Comparison of ENCODE assay signal across 7 cellular contexts in genomic region chr15:80072285-80072684, GRCh38. TPM values are rescaled to one million over a fixed set of nuclear protein-coding genes. Genes with fewer than 3 reads are reported as not detected.
A peak's percentile ranks its signal among the peaks of the same experiment; 100 is the strongest.
DNase-seq lines count a peak whose midpoint lies in the region; ATAC-seq, FAIRE-seq and TF ChIP-seq lines count a peak whose summit lies in the region.

No MANE protein-coding gene starts in this region.

- DNase-seq in GM10248 (ENCODE audit: extremely low spot score) (peak; percentile 46), HAP-1 (ENCODE audit: low spot score in 2 of 2) (peak; percentile 61 to 100), LoVo (ENCODE audit: low spot score) (peak; percentile 93), Panc1 (ENCODE audit: low read depth, low spot score) (peak; percentile 82), cerebellar nuclear complex (lab: John Stamatoyannopoulos, UW) (peak; percentile 74 to 94), kidney (no peak)
- DNase-seq in stimulated activated naive CD8-positive, alpha-beta T cell treated with anti-CD3 and anti-CD28 coated beads, Interleukin-15, Interleukin-2, amounts not matched to agents 100 U/mL and 50 U/mL, for 24 hours = no peak

- no peak for TF ChIP-seq CTCF in GM10248 (IDR thresholded peaks at IDR 0.05; ENCODE audit: control extremely low read depth, extremely low read depth, low read depth, missing control alignments)
- TF ChIP-seq CTCF in Panc1 (IDR thresholded peaks at IDR 0.05) = no peak
- TF ChIP-seq CTCF in kidney (IDR thresholded peaks at IDR 0.05; ENCODE audit: borderline replicate concordance, extremely low read depth, insufficient read depth) = no peak

- no peaks in the 10 kb centered on the region for H3K27me3 ChIP-seq in HAP-1 (ENCODE audit: low read depth)
- H3K27me3 ChIP-seq in Panc1 (ENCODE audit: control insufficient read depth, insufficient read depth, low read length) = no peaks in the 10 kb centered on the region

- FAIRE-seq in kidney (lab: Jason Lieb, UNC) = peak; percentile 98

- intact Hi-C loops in Panc1 (cut with micrococcal nuclease; ENCODE audit: unreplicated experiment) = no loop called here
- intact Hi-C loops in kidney (cut with DNase I) = no loop called here

- H3K4me1 ChIP-seq in HAP-1 (peaks cover 82% of the 10 kb centered on the region), Panc1 (ENCODE audit: control insufficient read depth, insufficient read depth, low read length) (peaks cover 44% of the 10 kb centered on the region), kidney (ENCODE audit: control insufficient read depth in 1 of 2, insufficient read depth in 1 of 2, low read depth in 1 of 2, low read length in 2 of 2) (peaks cover 10 to 28% of the 10 kb centered on the region in 2 donors)

- ATAC-seq in Panc1 = peak; percentile 97
- peak; percentile 95 for ATAC-seq in stimulated activated naive CD8-positive, alpha-beta T cell treated with anti-CD3 and anti-CD28 coated beads, Interleukin-15, Interleukin-2, amounts not matched to agents 100 U/mL and 50 U/mL, for 24 hours

- H3K36me3 ChIP-seq in HAP-1 (replicated peaks) = no peaks in the 10 kb centered on the region
- H3K36me3 ChIP-seq in Panc1 (ENCODE audit: control insufficient read depth, insufficient read depth, low read length) = 0 out of 2 replicates have a peak, but pooled peaks cover 3% of the 10 kb centered on the region
- H3K36me3 ChIP-seq in kidney (ENCODE audit: control insufficient read depth in 1 of 2, insufficient read depth in 2 of 2, low read length in 2 of 2) = no peaks in the 10 kb centered on the region

- H3K9me3 ChIP-seq in HAP-1 (no peaks in the 10 kb centered on the region), Panc1 (ENCODE audit: control insufficient read depth, insufficient read depth, low read depth, low read length) (no peaks in the 10 kb centered on the region), kidney (ENCODE audit: control insufficient read depth in 1 of 2, low read length in 2 of 2) (no peaks in the 10 kb centered on the region)

- H3K27ac ChIP-seq in Panc1 (ENCODE audit: low read length) (peak overlapping the region; percentile 76), kidney (ENCODE audit: low read depth in 2 of 2, low read length in 2 of 2) (no peak overlapping the region)

- POLR2A ChIA-PET in GM10248 (lab: Yijun Ruan, JAX) (interaction anchor here (0.6 to 1.0 kb wide), 4 partner anchors 9 to 166 kb away, joined by 3 read pairs; partner anchors contain the start of gene ZFAND6), Panc1 (lab: Charles Lee) (interaction anchor here (0.6 kb wide), 1 partner anchor 108 kb away, joined by 3 read pairs; no protein-coding TSS in a partner anchor)

- H3K9ac ChIP-seq in kidney (ENCODE audit: low read length in 2 of 2) = no peak overlapping the region

- BruUV-seq in Panc1 (replicated peaks; lab: Mats Ljungman, UMichigan) = no TSS peak

- in situ Hi-C loops in HAP-1 (cut with MboI; ENCODE audit: low sequenced_read_pairs) (no loop called here), Panc1 (cut with HindIII; ENCODE audit: low pct_unique_long_range_greater_than_20kb, low sequenced_read_pairs) (no loop called here)

- H3K4me3 ChIP-seq in HAP-1 = peak overlapping the region; percentile 38
- peak overlapping the region; percentile 40 to 43; a peak in 3 of 4 replicates for H3K4me3 ChIP-seq in Panc1 (ENCODE audit: low read depth in 2 of 2, low read length in 2 of 2)
- peak overlapping the region; percentile 61 to 73 for H3K4me3 ChIP-seq in kidney (ENCODE audit: low read length in 2 of 2)

- CTCF ChIA-PET in GM10248 (lab: Yijun Ruan, JAX) (interaction anchor here (1.3 to 1.5 kb wide), 3 partner anchors 9 to 176 kb away, joined by 4 to 8 read pairs (median 6); no protein-coding TSS in a partner anchor), Panc1 (lab: Charles Lee) (interaction anchor here (0.8 kb wide), 1 partner anchor 9 kb away, joined by 3 read pairs; no protein-coding TSS in a partner anchor)

RNA-seq across cellular contexts. Expression of gene ZFAND6, which starts 12.8 kb away (rescaled TPM):
- total RNA-seq in Panc1 (2021; ENCODE audit: unreplicated experiment) = 73.0 TPM
- polyA plus RNA-seq in Panc1 (2012; ENCODE audit: insufficient read length) = 92.5 TPM
- 72.3 TPM for total RNA-seq in kidney
- 85.7 TPM for polyA plus RNA-seq in kidney (ENCODE audit: insufficient read depth, low read depth, low replicate concordance)

Comparison
In these comparisons a context has a peak if more than half of its experiments do, and no peak if none do; other contexts are left out.
1. DNase-seq: peak in GM10248 (single experiment), HAP-1 (2 of 2), LoVo (single experiment), Panc1 (single experiment) and cerebellar nuclear complex (2 of 2); none in kidney (single experiment) and stimulated activated naive CD8-positive, alpha-beta T cell treated with anti-CD3 and anti-CD28 coated beads, Interleukin-15, Interleukin-2, amounts not matched to agents 100 U/mL and 50 U/mL, for 24 hours (single experiment).
2. Peak in every context shown above with its lines, with median percentiles within 50 percentile points of each other: H3K4me3 ChIP-seq.